23 cellular contexts compared by ENCODE assay signal in genomic region chr13:46235259-46235658, GRCh38. TPM values are rescaled to one million over a fixed set of nuclear protein-coding genes. Genes with fewer than 3 reads are reported as not detected.
DNase-seq lines count a peak whose midpoint lies in the region; ATAC-seq, FAIRE-seq and TF ChIP-seq lines count a peak whose summit lies in the region.
"Had no signal": no experiment of that assay in that cellular context is flagged by ENCODE, and none has a peak within 500 bp of the region (broad histone marks: within the 10 kb centered on the region; RNA-seq: fewer than 3 reads in every experiment).

No MANE protein-coding gene starts in this region.

- H3K4me3 ChIP-seq in MM.1S (ENCODE audit: low read length) = no peak overlapping the region
- H3K4me3 ChIP-seq in K562 = no peak overlapping the region
- H3K4me3 ChIP-seq: BLaER1 had no signal

- H3K9me3 ChIP-seq in MM.1S (replicated peaks; ENCODE audit: insufficient read depth, low read length) (no peaks in the 10 kb centered on the region), K562 (replicated peaks; ENCODE audit: control insufficient read depth, insufficient read depth, low read depth, low read length) (peaks cover 5% of the 10 kb centered on the region; the same call in 1 of the 2 replicates)
- H3K9me3 ChIP-seq: BE2C had no signal

- H3K4me1 ChIP-seq in MM.1S (ENCODE audit: low read length) (peaks cover 8% of the 10 kb centered on the region; the same call in 1 of the 2 replicates), K562 (replicated peaks in 1 of 2; ENCODE audit: control insufficient read depth in 2 of 2, insufficient read depth in 2 of 2, low read length in 2 of 2) (no peaks in the 10 kb centered on the region)
- H3K4me1 ChIP-seq: BE2C, BLaER1 had no signal

- H3K9me1 ChIP-seq in K562 (ENCODE audit: control insufficient read depth, insufficient read depth, low read length) = no peaks in the 10 kb centered on the region

- peak overlapping the region; percentile 2; the same call in 1 of the 2 replicates for H3K4me2 ChIP-seq in MM.1S (ENCODE audit: low read depth, low read length)
- no peak overlapping the region for H3K4me2 ChIP-seq in K562 (ENCODE audit: insufficient read depth, low read length)
- H3K4me2 ChIP-seq: BLaER1 had no signal

- ATAC-seq in K562 = no peak

- no peaks in the 10 kb centered on the region for H3K27me3 ChIP-seq in MM.1S (replicated peaks; ENCODE audit: insufficient read depth, low read length)
- no peaks in the 10 kb centered on the region for H3K27me3 ChIP-seq in K562 (ENCODE audit: control insufficient read depth in 2 of 2, insufficient read depth in 2 of 2, low read length in 2 of 2)
- H3K27me3 ChIP-seq: BE2C, BLaER1 had no signal

- H3K9ac ChIP-seq in MM.1S (ENCODE audit: low read length) (no peak overlapping the region), K562 (ENCODE audit: insufficient read depth in 1 of 2, low read depth in 2 of 2, low read length in 2 of 2) (no peak overlapping the region)
- H3K9ac ChIP-seq: BLaER1 had no signal

- no peak for TF ChIP-seq RAD21 in K562 (CRISPR knock-in tag; conservative IDR thresholded peaks at IDR 0.05 in 1 of 2, IDR thresholded peaks at IDR 0.05 in 1 of 2)

- intact Hi-C loops in K562 (cut with micrococcal nuclease) = no loop called here

- TF ChIP-seq POLR2A in K562 (conservative IDR thresholded peaks at IDR 0.05) = no peak

- BruUV-seq in K562 (replicated peaks; lab: Mats Ljungman, UMichigan) = no TSS peak

- peak; percentile 2 for DNase-seq in DMS 273 (lab: John Stamatoyannopoulos, UW; ENCODE audit: unreplicated experiment)
- no peak for DNase-seq in DMS 273 treated with DMSO at 0.1 percent for 48 hours (lab: John Stamatoyannopoulos, UW)
- DNase-seq in GM19239 (ENCODE audit: insufficient read length, low spot score) = no peak
- DNase-seq in MM.1S = no peak
- no peak for DNase-seq in K562 (ENCODE audit: extremely low read depth in 1 of 4, low spot score in 3 of 4)
- DNase-seq in DMS153 (lab: John Stamatoyannopoulos, UW) = no peak
- no peak for DNase-seq in A172 (ENCODE audit: low spot score)
- DNase-seq: ACHN; BE2C; C1 segment of cervical spinal cord; CD4-positive, alpha-beta memory T cell; CD4-positive, CD25-positive, alpha-beta regulatory T cell; CD8-positive, alpha-beta memory T cell; COR-L47; DMS79 treated with DMSO at 0.1 percent for 48 hours; GF-D8 had no signal

- POLR2A ChIA-PET in K562 (lab: Yijun Ruan, JAX) = no interaction called here

- TF ChIP-seq CTCF in MM.1S (IDR thresholded peaks at IDR 0.05; ENCODE audit: low read length) (no peak), K562 (IDR thresholded peaks at IDR 0.05 in 2 of 3, conservative IDR thresholded peaks at IDR 0.05 in 1 of 3; ENCODE audit: insufficient read depth in 2 of 3, low read depth in 1 of 3, low read length in 3 of 3) (no peak)

- no peaks in the 10 kb centered on the region for H3K36me3 ChIP-seq in MM.1S (replicated peaks; ENCODE audit: insufficient read depth, low read length)
- H3K36me3 ChIP-seq in K562 (ENCODE audit: control insufficient read depth, insufficient read depth, low read length) = no peaks in the 10 kb centered on the region
- H3K36me3 ChIP-seq: BE2C, BLaER1 had no signal

- TF ChIP-seq EP300 in K562 (IDR thresholded peaks at IDR 0.05; ENCODE audit: low read length) = no peak

- peak; percentile 54 for FAIRE-seq in GM19239 (lab: Jason Lieb, UNC)
- no peak for FAIRE-seq in K562 (lab: Jason Lieb, UNC)
- FAIRE-seq: A204.1, G401.6, GM12891 had no signal

- H4K20me1 ChIP-seq in MM.1S (ENCODE audit: insufficient read depth, low read length) (no peaks in the 10 kb centered on the region), K562 (replicated peaks; ENCODE audit: control insufficient read depth, insufficient read depth, low read length) (no peaks in the 10 kb centered on the region)
- H4K20me1 ChIP-seq: BLaER1 had no signal

- no peaks in the 10 kb centered on the region for H3K9me2 ChIP-seq in MM.1S (replicated peaks; ENCODE audit: insufficient read depth, low read length)

- H2AFZ ChIP-seq in MM.1S (ENCODE audit: low read length) (no peak overlapping the region), K562 (ENCODE audit: low read depth, low read length) (no peak overlapping the region)

- no peaks in the 10 kb centered on the region for H3K79me2 ChIP-seq in MM.1S (ENCODE audit: low read length)
- H3K79me2 ChIP-seq in K562 (ENCODE audit: control insufficient read depth, insufficient read depth, low read length) = no peaks in the 10 kb centered on the region

- CTCF ChIA-PET in K562 (lab: Yijun Ruan, JAX; ENCODE audit: low intra/inter-chr PET ratio) = no interaction called here

- in situ Hi-C loops in K562 (cut with MboI) = no loop called here

- H3K27ac ChIP-seq in MM.1S (ENCODE audit: low read length) (no peak overlapping the region), K562 (ENCODE audit: extremely low read depth, low read depth, low read length) (no peak overlapping the region)
- H3K27ac ChIP-seq: 22Rv1, BLaER1 had no signal

- no peaks in the 10 kb centered on the region for H3F3A ChIP-seq in MM.1S (ENCODE audit: insufficient read depth, low read length)

TF ChIP-seq in K562, 482 proteins besides CTCF, POLR2A, EP300 and RAD21 (continues in another document):
- TF ChIP-seq, protein P1, sequence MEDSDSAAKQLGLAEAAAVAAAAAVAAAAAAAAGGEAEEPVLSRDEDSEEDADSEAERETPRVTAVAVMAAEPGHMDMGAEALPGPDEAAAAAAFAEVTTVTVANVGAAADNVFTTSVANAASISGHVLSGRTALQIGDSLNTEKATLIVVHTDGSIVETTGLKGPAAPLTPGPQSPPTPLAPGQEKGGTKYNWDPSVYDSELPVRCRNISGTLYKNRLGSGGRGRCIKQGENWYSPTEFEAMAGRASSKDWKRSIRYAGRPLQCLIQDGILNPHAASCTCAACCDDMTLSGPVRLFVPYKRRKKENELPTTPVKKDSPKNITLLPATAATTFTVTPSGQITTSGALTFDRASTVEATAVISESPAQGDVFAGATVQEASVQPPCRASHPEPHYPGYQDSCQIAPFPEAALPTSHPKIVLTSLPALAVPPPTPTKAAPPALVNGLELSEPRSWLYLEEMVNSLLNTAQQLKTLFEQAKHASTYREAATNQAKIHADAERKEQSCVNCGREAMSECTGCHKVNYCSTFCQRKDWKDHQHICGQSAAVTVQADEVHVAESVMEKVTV (CRISPR knock-in tag; IDR thresholded peaks at IDR 0.05) = no peak
- TF ChIP-seq ZNF280A (IDR thresholded peaks at IDR 0.05; ENCODE audit: low read depth, partially characterized antibody) = peak; percentile 52
- TF ChIP-seq NCOA4 (IDR thresholded peaks at IDR 0.05; ENCODE audit: partially characterized antibody) = no peak
- 0 out of 4 replicates have a peak, but pooled peaks of 1 of the 2 experiments have one; percentile 12 for TF ChIP-seq TRIM24 (IDR thresholded peaks at IDR 0.05)

RNA-seq across cellular contexts. Expression of gene LRRC63, which starts 23.5 kb away (rescaled TPM):
- 0.28 TPM in 1 of 2 replicates, not detected in the other for total RNA-seq in K562 (2011; cell fraction: chromatin; rRNA removed; ENCODE audit: low replicate concordance)
- total RNA-seq in K562 (2011; cell fraction: nucleolus; rRNA removed) = not detected in 2 replicates
- not detected in 2 replicates for total RNA-seq in K562 (2011; cell fraction: nucleoplasm; rRNA removed)
- total RNA-seq in K562 (2014; rRNA removed) (0.08 TPM in 1 of 2 replicates, not detected in the other), K562 (2014; rRNA removed; fragmentation: Illumina TruSeq; extraction: Trizol) (0.22 and 0.29 TPM in 2 replicates), K562 (2015; rRNA removed; fragmentation: Illumina TruSeq; extraction: Trizol) (0.11 and 0.22 TPM in 2 replicates), K562 (2021) (0.16 and 0.18 TPM in 2 replicates)
- polyA plus RNA-seq in K562 (2011; rRNA removed) (0.05 and 0.07 TPM in 2 replicates), K562 (2014; fragmentation: Illumina TruSeq; extraction: Trizol) (0.18 and 0.25 TPM in 2 replicates), K562 (2014; fragmentation: Nextera tagmentation; extraction: Ambion mirVana) (under 1 TPM; 0.21 to 0.25 TPM), K562 (2014; rRNA removed) (0.19 and 0.41 TPM in 2 replicates)
- not detected in 2 replicates for polyA plus RNA-seq in K562 (2011; cell fraction: cytosol; rRNA removed)
- 0.14 and 0.17 TPM in 2 replicates for polyA plus RNA-seq in K562 (2011; cell fraction: nucleus; rRNA removed)
- 0.21 and 0.44 TPM in 2 replicates for polyA plus RNA-seq in K562 (2012)
- polyA minus RNA-seq in K562 (2011; rRNA and poly(A)+ RNA removed) = 0.09 TPM in 1 of 2 replicates, not detected in the other
- not detected in 2 replicates for polyA minus RNA-seq in K562 (2011; cell fraction: cytosol; rRNA and poly(A)+ RNA removed)
- polyA minus RNA-seq in K562 (2011; cell fraction: nucleus; rRNA and poly(A)+ RNA removed) = 0.13 and 0.22 TPM in 2 replicates
- total RNA-seq in A172 (2014; rRNA removed; shearing (Covaris generic)) = 0.22 and 0.29 TPM in 2 replicates
- polyA plus RNA-seq: AG04450; CD14-positive monocyte; CD8-positive, alpha-beta memory T cell had no signal

RNA-seq across cellular contexts. Expression of gene LCP1, which starts 53.3 kb away (rescaled TPM):
- total RNA-seq in K562 (2011; cell fraction: chromatin; rRNA removed; ENCODE audit: low replicate concordance) = 33.3 and 88.1 TPM in 2 replicates
- 20.0 and 28.2 TPM in 2 replicates for total RNA-seq in K562 (2011; cell fraction: nucleolus; rRNA removed)
- total RNA-seq in K562 (2011; cell fraction: nucleoplasm; rRNA removed) = 41.3 and 46.6 TPM in 2 replicates
- total RNA-seq in K562 (2014; rRNA removed) (120 and 126 TPM in 2 replicates), K562 (2014; rRNA removed; fragmentation: Illumina TruSeq; extraction: Trizol) (179 and 208 TPM in 2 replicates), K562 (2015; rRNA removed; fragmentation: Illumina TruSeq; extraction: Trizol) (212 and 222 TPM in 2 replicates), K562 (2021) (157 and 163 TPM in 2 replicates)
- polyA plus RNA-seq in K562 (2011; rRNA removed) (148 and 250 TPM in 2 replicates), K562 (2014; fragmentation: Illumina TruSeq; extraction: Trizol) (213 and 230 TPM in 2 replicates), K562 (2014; fragmentation: Nextera tagmentation; extraction: Ambion mirVana) (100 to 1,000 TPM in 1 of 2 experiments, 10 to 100 TPM in 1; 83.0 to 255 TPM), K562 (2014; rRNA removed) (124 and 135 TPM in 2 replicates)
- polyA plus RNA-seq in K562 (2011; cell fraction: cytosol; rRNA removed) = 50.2 and 172 TPM in 2 replicates
- polyA plus RNA-seq in K562 (2011; cell fraction: nucleus; rRNA removed) = 26.8 and 103 TPM in 2 replicates
- polyA plus RNA-seq in K562 (2012) = 184 and 318 TPM in 2 replicates
- polyA minus RNA-seq in K562 (2011; rRNA and poly(A)+ RNA removed) = 173 and 458 TPM in 2 replicates
- 64.8 and 140 TPM in 2 replicates for polyA minus RNA-seq in K562 (2011; cell fraction: cytosol; rRNA and poly(A)+ RNA removed)
- 16.2 and 85.0 TPM in 2 replicates for polyA minus RNA-seq in K562 (2011; cell fraction: nucleus; rRNA and poly(A)+ RNA removed)
- total RNA-seq in A172 (2014; rRNA removed; shearing (Covaris generic)) = 13.3 and 13.5 TPM in 2 replicates
- polyA plus RNA-seq: AG04450 had no signal
